1 cellular context compared by ENCODE assay signal in the genomic region with DNA sequence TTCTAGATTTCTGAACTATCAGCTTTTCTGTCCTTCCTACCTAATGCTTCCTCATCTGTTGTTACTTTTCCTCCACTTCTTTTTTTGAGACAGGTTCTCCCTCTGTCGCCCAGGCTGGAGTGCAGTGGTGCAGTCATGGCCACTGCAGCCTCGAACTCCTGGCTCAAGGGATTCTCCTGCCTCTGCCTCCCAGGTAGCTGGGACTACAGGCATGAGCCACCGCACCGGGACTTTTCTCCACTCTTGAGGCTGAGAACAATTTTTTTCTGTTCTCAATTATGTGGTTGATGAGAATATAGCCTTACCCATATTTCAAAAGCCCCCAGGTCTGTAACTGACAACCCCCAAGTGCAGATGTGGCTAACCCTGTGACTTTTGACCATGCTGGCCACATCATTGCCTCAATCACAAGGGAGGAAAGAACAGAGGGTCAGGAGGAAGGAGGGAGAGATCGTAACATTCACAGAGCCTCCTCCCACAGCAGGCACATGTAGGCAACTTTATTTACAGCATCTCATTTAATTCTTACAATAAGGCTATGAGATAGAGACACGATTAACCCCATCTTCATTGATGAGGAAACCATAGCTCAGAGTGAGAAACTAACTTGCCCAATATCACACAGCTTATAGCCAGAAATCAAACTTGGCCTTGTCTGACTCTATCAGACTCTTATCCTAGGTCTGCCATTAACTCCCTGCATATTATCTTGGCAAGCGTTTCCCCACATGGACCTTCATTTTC.
TF ChIP-seq lines count a peak whose summit lies in the region.

No MANE protein-coding gene starts in this region.

TF ChIP-seq in GM12878, 131 proteins besides CTCF, POLR2A, EP300 and RAD21 (continued from another document and continues in another):
- TF ChIP-seq HDGF (IDR thresholded peaks at IDR 0.05) (peak; percentile 84; the same call in 1 of the 2 replicates), NR2F1 (conservative IDR thresholded peaks at IDR 0.05) (peak; percentile 95), PAX8 (IDR thresholded peaks at IDR 0.05) (no peak), NRF1 (conservative IDR thresholded peaks at IDR 0.05; ENCODE audit: low read depth, low read length) (no peak), CBFB (IDR thresholded peaks at IDR 0.05; ENCODE audit: low read depth) (no peak), SUPT20H (IDR thresholded peaks at IDR 0.05; ENCODE audit: borderline replicate concordance, control insufficient read depth, low read depth, low read length) (no peak), TCF12 (IDR thresholded peaks at IDR 0.05; ENCODE audit: low read depth, low read length) (no peak), ZNF24 (IDR thresholded peaks at IDR 0.05) (peak; percentile 21; the same call in 1 of the 2 replicates), SMARCA5 (IDR thresholded peaks at IDR 0.05) (peak; percentile 75), STAT3 (IDR thresholded peaks at IDR 0.05; ENCODE audit: low read depth, low read length) (no peak), EED (IDR thresholded peaks at IDR 0.05; ENCODE audit: low read depth) (no peak), EGR1 (IDR thresholded peaks at IDR 0.05; ENCODE audit: borderline replicate concordance in 1 of 2, low read depth in 2 of 2, low read length in 2 of 2) (no peak), RUNX3 (IDR thresholded peaks at IDR 0.05; ENCODE audit: low read length) (peak; percentile 75), ZSCAN29 (IDR thresholded peaks at IDR 0.05) (no peak), IKZF2 (IDR thresholded peaks at IDR 0.05) (no peak), CREM (IDR thresholded peaks at IDR 0.05; ENCODE audit: low read depth) (no peak), NFYA (IDR thresholded peaks at IDR 0.05; ENCODE audit: borderline replicate concordance, low read depth, low read length) (no peak), TAF1 (IDR thresholded peaks at IDR 0.05; ENCODE audit: borderline replicate concordance, low read depth, low read length) (no peak), POLR2AphosphoS5 (IDR thresholded peaks at IDR 0.05; ENCODE audit: low read length) (no peak), RCOR1 (conservative IDR thresholded peaks at IDR 0.05; ENCODE audit: low read depth, low read length) (no peak), ZNF207 (IDR thresholded peaks at IDR 0.05; ENCODE audit: borderline replicate concordance) (no peak), NR2C2 (IDR thresholded peaks at IDR 0.05; ENCODE audit: borderline replicate concordance, control insufficient read depth, insufficient read length, low read depth) (no peak), PAX5 (IDR thresholded peaks at IDR 0.05; ENCODE audit: borderline replicate concordance, low read depth, low read length) (peak; percentile 43; the same call in 1 of the 2 replicates), HCFC1 (IDR thresholded peaks at IDR 0.05; ENCODE audit: low read length) (no peak), ETV6 (conservative IDR thresholded peaks at IDR 0.05 in 1 of 2, IDR thresholded peaks at IDR 0.05 in 1 of 2; ENCODE audit: borderline replicate concordance in 1 of 2, low read depth in 1 of 2) (0 out of 4 replicates have a peak, but pooled peaks of 1 of the 2 experiments have one; percentile 34), TARDBP (IDR thresholded peaks at IDR 0.05; ENCODE audit: borderline replicate concordance) (no peak), FOS (IDR thresholded peaks at IDR 0.05; ENCODE audit: borderline replicate concordance, extremely low read depth, insufficient read length) (no peak), NFIC (IDR thresholded peaks at IDR 0.05; ENCODE audit: low read depth, low read length) (no peak), EZH2 (IDR thresholded peaks at IDR 0.05; ENCODE audit: borderline replicate concordance, control insufficient read depth, low read depth, low read length) (no peak), CHD4 (IDR thresholded peaks at IDR 0.05) (no peak), SP1 (IDR thresholded peaks at IDR 0.05; ENCODE audit: low read depth, low read length) (no peak), SPI1 (IDR thresholded peaks at IDR 0.05; ENCODE audit: borderline replicate concordance, insufficient read depth, low read depth, low read length) (no peak), MTA2 (IDR thresholded peaks at IDR 0.05; ENCODE audit: low read depth) (peak; percentile 45), DPF2 (IDR thresholded peaks at IDR 0.05) (no peak), MXI1 (IDR thresholded peaks at IDR 0.05; ENCODE audit: low read depth, low read length) (no peak)
- TF ChIP-seq, protein P1, sequence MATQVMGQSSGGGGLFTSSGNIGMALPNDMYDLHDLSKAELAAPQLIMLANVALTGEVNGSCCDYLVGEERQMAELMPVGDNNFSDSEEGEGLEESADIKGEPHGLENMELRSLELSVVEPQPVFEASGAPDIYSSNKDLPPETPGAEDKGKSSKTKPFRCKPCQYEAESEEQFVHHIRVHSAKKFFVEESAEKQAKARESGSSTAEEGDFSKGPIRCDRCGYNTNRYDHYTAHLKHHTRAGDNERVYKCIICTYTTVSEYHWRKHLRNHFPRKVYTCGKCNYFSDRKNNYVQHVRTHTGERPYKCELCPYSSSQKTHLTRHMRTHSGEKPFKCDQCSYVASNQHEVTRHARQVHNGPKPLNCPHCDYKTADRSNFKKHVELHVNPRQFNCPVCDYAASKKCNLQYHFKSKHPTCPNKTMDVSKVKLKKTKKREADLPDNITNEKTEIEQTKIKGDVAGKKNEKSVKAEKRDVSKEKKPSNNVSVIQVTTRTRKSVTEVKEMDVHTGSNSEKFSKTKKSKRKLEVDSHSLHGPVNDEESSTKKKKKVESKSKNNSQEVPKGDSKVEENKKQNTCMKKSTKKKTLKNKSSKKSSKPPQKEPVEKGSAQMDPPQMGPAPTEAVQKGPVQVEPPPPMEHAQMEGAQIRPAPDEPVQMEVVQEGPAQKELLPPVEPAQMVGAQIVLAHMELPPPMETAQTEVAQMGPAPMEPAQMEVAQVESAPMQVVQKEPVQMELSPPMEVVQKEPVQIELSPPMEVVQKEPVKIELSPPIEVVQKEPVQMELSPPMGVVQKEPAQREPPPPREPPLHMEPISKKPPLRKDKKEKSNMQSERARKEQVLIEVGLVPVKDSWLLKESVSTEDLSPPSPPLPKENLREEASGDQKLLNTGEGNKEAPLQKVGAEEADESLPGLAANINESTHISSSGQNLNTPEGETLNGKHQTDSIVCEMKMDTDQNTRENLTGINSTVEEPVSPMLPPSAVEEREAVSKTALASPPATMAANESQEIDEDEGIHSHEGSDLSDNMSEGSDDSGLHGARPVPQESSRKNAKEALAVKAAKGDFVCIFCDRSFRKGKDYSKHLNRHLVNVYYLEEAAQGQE (IDR thresholded peaks at IDR 0.05; ENCODE audit: low read depth, low read length): no peak
- TF ChIP-seq, protein P2, sequence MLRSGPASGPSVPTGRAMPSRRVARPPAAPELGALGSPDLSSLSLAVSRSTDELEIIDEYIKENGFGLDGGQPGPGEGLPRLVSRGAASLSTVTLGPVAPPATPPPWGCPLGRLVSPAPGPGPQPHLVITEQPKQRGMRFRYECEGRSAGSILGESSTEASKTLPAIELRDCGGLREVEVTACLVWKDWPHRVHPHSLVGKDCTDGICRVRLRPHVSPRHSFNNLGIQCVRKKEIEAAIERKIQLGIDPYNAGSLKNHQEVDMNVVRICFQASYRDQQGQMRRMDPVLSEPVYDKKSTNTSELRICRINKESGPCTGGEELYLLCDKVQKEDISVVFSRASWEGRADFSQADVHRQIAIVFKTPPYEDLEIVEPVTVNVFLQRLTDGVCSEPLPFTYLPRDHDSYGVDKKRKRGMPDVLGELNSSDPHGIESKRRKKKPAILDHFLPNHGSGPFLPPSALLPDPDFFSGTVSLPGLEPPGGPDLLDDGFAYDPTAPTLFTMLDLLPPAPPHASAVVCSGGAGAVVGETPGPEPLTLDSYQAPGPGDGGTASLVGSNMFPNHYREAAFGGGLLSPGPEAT (IDR thresholded peaks at IDR 0.05; ENCODE audit: low read depth): no peak
- TF ChIP-seq, protein P3, sequence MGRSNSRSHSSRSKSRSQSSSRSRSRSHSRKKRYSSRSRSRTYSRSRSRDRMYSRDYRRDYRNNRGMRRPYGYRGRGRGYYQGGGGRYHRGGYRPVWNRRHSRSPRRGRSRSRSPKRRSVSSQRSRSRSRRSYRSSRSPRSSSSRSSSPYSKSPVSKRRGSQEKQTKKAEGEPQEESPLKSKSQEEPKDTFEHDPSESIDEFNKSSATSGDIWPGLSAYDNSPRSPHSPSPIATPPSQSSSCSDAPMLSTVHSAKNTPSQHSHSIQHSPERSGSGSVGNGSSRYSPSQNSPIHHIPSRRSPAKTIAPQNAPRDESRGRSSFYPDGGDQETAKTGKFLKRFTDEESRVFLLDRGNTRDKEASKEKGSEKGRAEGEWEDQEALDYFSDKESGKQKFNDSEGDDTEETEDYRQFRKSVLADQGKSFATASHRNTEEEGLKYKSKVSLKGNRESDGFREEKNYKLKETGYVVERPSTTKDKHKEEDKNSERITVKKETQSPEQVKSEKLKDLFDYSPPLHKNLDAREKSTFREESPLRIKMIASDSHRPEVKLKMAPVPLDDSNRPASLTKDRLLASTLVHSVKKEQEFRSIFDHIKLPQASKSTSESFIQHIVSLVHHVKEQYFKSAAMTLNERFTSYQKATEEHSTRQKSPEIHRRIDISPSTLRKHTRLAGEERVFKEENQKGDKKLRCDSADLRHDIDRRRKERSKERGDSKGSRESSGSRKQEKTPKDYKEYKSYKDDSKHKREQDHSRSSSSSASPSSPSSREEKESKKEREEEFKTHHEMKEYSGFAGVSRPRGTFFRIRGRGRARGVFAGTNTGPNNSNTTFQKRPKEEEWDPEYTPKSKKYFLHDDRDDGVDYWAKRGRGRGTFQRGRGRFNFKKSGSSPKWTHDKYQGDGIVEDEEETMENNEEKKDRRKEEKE (IDR thresholded peaks at IDR 0.05): no peak
- TF ChIP-seq, protein P4, sequence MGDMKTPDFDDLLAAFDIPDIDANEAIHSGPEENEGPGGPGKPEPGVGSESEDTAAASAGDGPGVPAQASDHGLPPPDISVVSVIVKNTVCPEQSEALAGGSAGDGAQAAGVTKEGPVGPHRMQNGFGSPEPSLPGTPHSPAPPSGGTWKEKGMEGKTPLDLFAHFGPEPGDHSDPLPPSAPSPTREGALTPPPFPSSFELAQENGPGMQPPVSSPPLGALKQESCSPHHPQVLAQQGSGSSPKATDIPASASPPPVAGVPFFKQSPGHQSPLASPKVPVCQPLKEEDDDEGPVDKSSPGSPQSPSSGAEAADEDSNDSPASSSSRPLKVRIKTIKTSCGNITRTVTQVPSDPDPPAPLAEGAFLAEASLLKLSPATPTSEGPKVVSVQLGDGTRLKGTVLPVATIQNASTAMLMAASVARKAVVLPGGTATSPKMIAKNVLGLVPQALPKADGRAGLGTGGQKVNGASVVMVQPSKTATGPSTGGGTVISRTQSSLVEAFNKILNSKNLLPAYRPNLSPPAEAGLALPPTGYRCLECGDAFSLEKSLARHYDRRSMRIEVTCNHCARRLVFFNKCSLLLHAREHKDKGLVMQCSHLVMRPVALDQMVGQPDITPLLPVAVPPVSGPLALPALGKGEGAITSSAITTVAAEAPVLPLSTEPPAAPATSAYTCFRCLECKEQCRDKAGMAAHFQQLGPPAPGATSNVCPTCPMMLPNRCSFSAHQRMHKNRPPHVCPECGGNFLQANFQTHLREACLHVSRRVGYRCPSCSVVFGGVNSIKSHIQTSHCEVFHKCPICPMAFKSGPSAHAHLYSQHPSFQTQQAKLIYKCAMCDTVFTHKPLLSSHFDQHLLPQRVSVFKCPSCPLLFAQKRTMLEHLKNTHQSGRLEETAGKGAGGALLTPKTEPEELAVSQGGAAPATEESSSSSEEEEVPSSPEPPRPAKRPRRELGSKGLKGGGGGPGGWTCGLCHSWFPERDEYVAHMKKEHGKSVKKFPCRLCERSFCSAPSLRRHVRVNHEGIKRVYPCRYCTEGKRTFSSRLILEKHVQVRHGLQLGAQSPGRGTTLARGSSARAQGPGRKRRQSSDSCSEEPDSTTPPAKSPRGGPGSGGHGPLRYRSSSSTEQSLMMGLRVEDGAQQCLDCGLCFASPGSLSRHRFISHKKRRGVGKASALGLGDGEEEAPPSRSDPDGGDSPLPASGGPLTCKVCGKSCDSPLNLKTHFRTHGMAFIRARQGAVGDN (IDR thresholded peaks at IDR 0.05): peak; percentile 72; the same call in 1 of the 2 replicates
- TF ChIP-seq, protein P5, sequence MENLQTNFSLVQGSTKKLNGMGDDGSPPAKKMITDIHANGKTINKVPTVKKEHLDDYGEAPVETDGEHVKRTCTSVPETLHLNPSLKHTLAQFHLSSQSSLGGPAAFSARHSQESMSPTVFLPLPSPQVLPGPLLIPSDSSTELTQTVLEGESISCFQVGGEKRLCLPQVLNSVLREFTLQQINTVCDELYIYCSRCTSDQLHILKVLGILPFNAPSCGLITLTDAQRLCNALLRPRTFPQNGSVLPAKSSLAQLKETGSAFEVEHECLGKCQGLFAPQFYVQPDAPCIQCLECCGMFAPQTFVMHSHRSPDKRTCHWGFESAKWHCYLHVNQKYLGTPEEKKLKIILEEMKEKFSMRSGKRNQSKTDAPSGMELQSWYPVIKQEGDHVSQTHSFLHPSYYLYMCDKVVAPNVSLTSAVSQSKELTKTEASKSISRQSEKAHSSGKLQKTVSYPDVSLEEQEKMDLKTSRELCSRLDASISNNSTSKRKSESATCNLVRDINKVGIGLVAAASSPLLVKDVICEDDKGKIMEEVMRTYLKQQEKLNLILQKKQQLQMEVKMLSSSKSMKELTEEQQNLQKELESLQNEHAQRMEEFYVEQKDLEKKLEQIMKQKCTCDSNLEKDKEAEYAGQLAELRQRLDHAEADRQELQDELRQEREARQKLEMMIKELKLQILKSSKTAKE (IDR thresholded peaks at IDR 0.05; ENCODE audit: low read depth, poor library complexity, severe bottlenecking): no peak
- TF ChIP-seq, protein P6, sequence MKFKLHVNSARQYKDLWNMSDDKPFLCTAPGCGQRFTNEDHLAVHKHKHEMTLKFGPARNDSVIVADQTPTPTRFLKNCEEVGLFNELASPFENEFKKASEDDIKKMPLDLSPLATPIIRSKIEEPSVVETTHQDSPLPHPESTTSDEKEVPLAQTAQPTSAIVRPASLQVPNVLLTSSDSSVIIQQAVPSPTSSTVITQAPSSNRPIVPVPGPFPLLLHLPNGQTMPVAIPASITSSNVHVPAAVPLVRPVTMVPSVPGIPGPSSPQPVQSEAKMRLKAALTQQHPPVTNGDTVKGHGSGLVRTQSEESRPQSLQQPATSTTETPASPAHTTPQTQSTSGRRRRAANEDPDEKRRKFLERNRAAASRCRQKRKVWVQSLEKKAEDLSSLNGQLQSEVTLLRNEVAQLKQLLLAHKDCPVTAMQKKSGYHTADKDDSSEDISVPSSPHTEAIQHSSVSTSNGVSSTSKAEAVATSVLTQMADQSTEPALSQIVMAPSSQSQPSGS (IDR thresholded peaks at IDR 0.05; ENCODE audit: low read length): no peak
- TF ChIP-seq, protein P7, sequence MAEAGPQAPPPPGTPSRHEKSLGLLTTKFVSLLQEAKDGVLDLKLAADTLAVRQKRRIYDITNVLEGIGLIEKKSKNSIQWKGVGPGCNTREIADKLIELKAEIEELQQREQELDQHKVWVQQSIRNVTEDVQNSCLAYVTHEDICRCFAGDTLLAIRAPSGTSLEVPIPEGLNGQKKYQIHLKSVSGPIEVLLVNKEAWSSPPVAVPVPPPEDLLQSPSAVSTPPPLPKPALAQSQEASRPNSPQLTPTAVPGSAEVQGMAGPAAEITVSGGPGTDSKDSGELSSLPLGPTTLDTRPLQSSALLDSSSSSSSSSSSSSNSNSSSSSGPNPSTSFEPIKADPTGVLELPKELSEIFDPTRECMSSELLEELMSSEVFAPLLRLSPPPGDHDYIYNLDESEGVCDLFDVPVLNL (IDR thresholded peaks at IDR 0.05; ENCODE audit: low read depth, low read length): no peak
